In genomic region chr17:9209347-9209746, GRCh38 we compare ENCODE assay signal across 15 cellular contexts.
A peak's percentile ranks its signal among the peaks of the same experiment; 100 is the strongest.
DNase-seq lines count a peak whose midpoint lies in the region; ATAC-seq and TF ChIP-seq lines count a peak whose summit lies in the region.
"Had no signal": no experiment of that assay in that cellular context is flagged by ENCODE, and none has a peak within 500 bp of the region (broad histone marks: within the 10 kb centered on the region; RNA-seq: fewer than 3 reads in every experiment).

No MANE protein-coding gene starts in this region.

- DNase-seq in islet precursor cell, result peak; percentile 47
- peak; percentile 48 for DNase-seq in spleen
- no peak for DNase-seq in A172 (ENCODE audit: low spot score)
- DNase-seq: AML-193; CD4-positive, alpha-beta memory T cell; DMS153; DMS79; GDM1; H7 had no signal

- peak overlapping the region; percentile 67; the same call in 1 of the 2 replicates for H3K4me2 ChIP-seq in BLaER1
- H3K4me2 ChIP-seq: A549, GM23338 had no signal

- CTCF ChIA-PET in HEK293 (lab: Yijun Ruan, JAX), result interaction anchor here (0.6 to 1.0 kb wide), 3 partner anchors 8 to 297 kb away, joined by 3 read pairs; no protein-coding TSS in a partner anchor

- no peak overlapping the region for H3K9ac ChIP-seq in BLaER1

- POLR2A ChIA-PET in HEK293 (lab: Yijun Ruan, JAX), result no interaction called here

- TF ChIP-seq POLR2A in spleen (IDR thresholded peaks at IDR 0.05), result no peak

- no peak for ATAC-seq in HG03039 (IDR thresholded peaks at IDR 0.05; ENCODE audit: unreplicated experiment)
- ATAC-seq: A549, GM23338 had no signal

- WGBS in spleen, 5 donors, result 85 to 96% (median 91%) methylated on average over 5 of the region's 5 CpGs

- TF ChIP-seq CTCF in HEK293 (tag by site-specific recombination; IDR thresholded peaks at IDR 0.05) (no peak), spleen (IDR thresholded peaks at IDR 0.05 in 8 of 11, conservative IDR thresholded peaks at IDR 0.05 in 3 of 11) (no peak)

- no peak overlapping the region for H3K4me3 ChIP-seq in BLaER1
- no peak overlapping the region for H3K4me3 ChIP-seq in HEK293 (ENCODE audit: low read depth, low read length)
- no peak overlapping the region for H3K4me3 ChIP-seq in spleen
- H3K4me3 ChIP-seq: A549, GM23338 had no signal

- H3K27ac ChIP-seq in BLaER1 (no peak overlapping the region), HEK293 (ENCODE audit: extremely low read depth, low read depth, low read length) (no peak overlapping the region), spleen (no peak overlapping the region)
- H3K27ac ChIP-seq: A549, HL-60 had no signal

- H3K27me3 ChIP-seq in BLaER1 (no peaks in the 10 kb centered on the region), spleen (replicated peaks in 1 of 7) (peaks cover 0 to 7% (median 0%) of the 10 kb centered on the region in 7 donors)

- no peaks in the 10 kb centered on the region for H3K36me3 ChIP-seq in BLaER1
- H3K36me3 ChIP-seq in HEK293 (ENCODE audit: control insufficient read depth in 2 of 2, insufficient read depth in 1 of 2, low read length in 2 of 2), result peaks cover 0 to 13% of the 10 kb centered on the region in 2 experiments; a peak in 2 of 3 replicates
- no peaks in the 10 kb centered on the region for H3K36me3 ChIP-seq in spleen

- peaks cover 77% of the 10 kb centered on the region for H3K4me1 ChIP-seq in BLaER1
- no peaks in the 10 kb centered on the region for H3K4me1 ChIP-seq in HEK293 (ENCODE audit: control insufficient read depth, insufficient read depth, low read length)
- peaks cover 0 to 11% (median 5%) of the 10 kb centered on the region in 6 donors for H3K4me1 ChIP-seq in spleen
- H3K4me1 ChIP-seq: A549 had no signal

- no peaks in the 10 kb centered on the region for H4K20me1 ChIP-seq in BLaER1

- H3K9me3 ChIP-seq in BLaER1, result peaks cover 6% of the 10 kb centered on the region
- no peaks in the 10 kb centered on the region for H3K9me3 ChIP-seq in HEK293 (ENCODE audit: control insufficient read depth, insufficient read depth, low read depth, low read length)
- H3K9me3 ChIP-seq in spleen, result peaks cover 0 to 2% (median under 1%) of the 10 kb centered on the region in 8 donors

- intact Hi-C loops in spleen (cut with DNase I; ENCODE audit: low total_unique reads), result no loop called here

TF ChIP-seq in HEK293, 187 proteins besides CTCF, POLR2A, EP300 and RAD21:
- TF ChIP-seq GLIS1 (tag by site-specific recombination; IDR thresholded peaks at IDR 0.05), result peak; percentile 40
- TF ChIP-seq ZSCAN5A (tag by site-specific recombination; IDR thresholded peaks at IDR 0.05), result no peak
- TF ChIP-seq ZNF549 (tag by site-specific recombination; IDR thresholded peaks at IDR 0.05), result no peak
- TF ChIP-seq ZNF416 (tag by site-specific recombination; IDR thresholded peaks at IDR 0.05), result no peak
- no peak for TF ChIP-seq HOXC10 (CRISPR knock-in tag; IDR thresholded peaks at IDR 0.05)
